ENCODE assay signal across 16 cellular contexts in genomic region chr11:80118071-80118470, GRCh38.
DNase-seq lines count a peak whose midpoint lies in the region; ATAC-seq, FAIRE-seq and TF ChIP-seq lines count a peak whose summit lies in the region.
"Had no signal": no experiment of that assay in that cellular context is flagged by ENCODE, and none has a peak within 500 bp of the region (broad histone marks: within the 10 kb centered on the region; RNA-seq: fewer than 3 reads in every experiment).

No MANE protein-coding gene starts in this region.

- peak overlapping the region; percentile 57 for H3K27ac ChIP-seq in cardiac muscle cell

- H3K4me1 ChIP-seq in cardiac muscle cell (ENCODE audit: low read depth) = peaks cover 44% of the 10 kb centered on the region

- FAIRE-seq in islet of Langerhans (lab: Jason Lieb, UNC) = peak; percentile 78
- FAIRE-seq: A204.1, G401.6, GM12892, HTR-8/SVneo had no signal

- no peaks in the 10 kb centered on the region for H3K9me3 ChIP-seq in cardiac muscle cell (ENCODE audit: low read depth)

- intact Hi-C loops in cardiac septum (cut with DNase I) = no loop called here

- no peak for TF ChIP-seq CTCF in cardiac muscle cell (IDR thresholded peaks at IDR 0.05; ENCODE audit: low read depth, low read length)

- no peak overlapping the region for H3K4me3 ChIP-seq in cardiac muscle cell

- DNase-seq in cardiac muscle cell (ENCODE audit: low read depth in 1 of 2, low spot score in 1 of 2) (no peak), cardiac septum (ENCODE audit: low spot score) (no peak), NCI-H748 treated with DMSO at 0.1 percent for 48 hours (lab: John Stamatoyannopoulos, UW) (peak; percentile 34), ureter (ENCODE audit: low spot score) (no peak), kidney glomerular epithelial cell (lab: John Stamatoyannopoulos, UW) (no peak), NCI-H446 treated with DMSO at 0.1 percent for 48 hours (lab: John Stamatoyannopoulos, UW) (no peak)
- DNase-seq: DMS79, GOT3, MV-4-11, SIG-M5 had no signal

- H3K27me3 ChIP-seq in cardiac muscle cell = no peaks in the 10 kb centered on the region

- no peak for ATAC-seq in HG03025 (IDR thresholded peaks at IDR 0.05; ENCODE audit: low FRiP score, unreplicated experiment)

- H3K36me3 ChIP-seq in cardiac muscle cell = no peaks in the 10 kb centered on the region
